In genomic region chr10:35700490-35700887, GRCh38 we compare ENCODE assay signal across 18 cellular contexts.
"Had no signal": no experiment of that assay in that cellular context is flagged by ENCODE, and none has a peak within 500 bp of the region (broad histone marks: within the 10 kb centered on the region; RNA-seq: fewer than 3 reads in every experiment).

No MANE protein-coding gene starts in this region.

- ATAC-seq: activated CD8-positive, alpha-beta T cell treated with anti-CD3 and anti-CD28 coated beads for 36 hours; activated naive CD4-positive, alpha-beta T cell treated with anti-CD3 and anti-CD28 coated beads, Interleukin-2, amount 50 U/mL, for 72 hours; gastrocnemius medialis; heart left ventricle; left ventricle myocardium superior; naive thymus-derived CD8-positive, alpha-beta T cell; stimulated activated naive CD8-positive, alpha-beta T cell treated with anti-CD3 and anti-CD28 coated beads, Interleukin-15, amount 100 ng/mL, for 72 hours had no signal

- H3K4me3 ChIP-seq: dorsolateral prefrontal cortex, gastrocnemius medialis, heart left ventricle had no signal

- H3K9me3 Mint-ChIP-seq: activated B cell treated with CpG ODN at 0.5 μM for 24 hours; activated CD8-positive, alpha-beta T cell treated with anti-CD3 and anti-CD28 coated beads for 36 hours; stimulated activated naive CD8-positive, alpha-beta T cell treated with anti-CD3 and anti-CD28 coated beads, Interleukin-15, amount 100 ng/mL, for 72 hours had no signal

- H3K27ac ChIP-seq: dorsolateral prefrontal cortex, gastrocnemius medialis, heart left ventricle, neutrophil, testis had no signal

- H3K36me3 ChIP-seq: gastrocnemius medialis, heart left ventricle, neutrophil had no signal

- H3K4me1 ChIP-seq: gastrocnemius medialis, testis had no signal

- H3K4me1 Mint-ChIP-seq: activated B cell treated with CpG ODN at 0.5 μM for 24 hours; memory B cell; naive thymus-derived CD8-positive, alpha-beta T cell; stimulated activated naive CD8-positive, alpha-beta T cell treated with anti-CD3 and anti-CD28 coated beads, Interleukin-15, amount 100 ng/mL, for 72 hours had no signal

- H3K27me3 ChIP-seq: gastrocnemius medialis, heart left ventricle, neutrophil, testis had no signal

- H3K36me3 Mint-ChIP-seq: activated naive CD4-positive, alpha-beta T cell treated with anti-CD3 and anti-CD28 coated beads, Interleukin-2, amount 50 U/mL, for 72 hours; memory B cell; naive thymus-derived CD8-positive, alpha-beta T cell had no signal

- H3K27me3 Mint-ChIP-seq: activated B cell treated with CpG ODN at 0.5 μM for 24 hours; stimulated activated naive CD8-positive, alpha-beta T cell treated with anti-CD3 and anti-CD28 coated beads, Interleukin-15, amount 100 ng/mL, for 72 hours had no signal

- H3K4me3 Mint-ChIP-seq: activated B cell treated with CpG ODN at 0.5 μM for 24 hours; activated CD8-positive, alpha-beta T cell treated with anti-CD3 and anti-CD28 coated beads for 36 hours; memory B cell; naive thymus-derived CD8-positive, alpha-beta T cell; stimulated activated naive CD8-positive, alpha-beta T cell treated with anti-CD3 and anti-CD28 coated beads, Interleukin-15, amount 100 ng/mL, for 72 hours had no signal

- DNase-seq: activated B cell treated with CpG ODN at 0.5 μM for 24 hours; activated CD4-positive, alpha-beta T cell treated with anti-CD3 and anti-CD28 coated beads for 48 hours; activated CD8-positive, alpha-beta memory T cell treated with anti-CD3 and anti-CD28 coated beads, Interleukin-2, amount 50 U/mL, for 4 hours; activated CD8-positive, alpha-beta T cell treated with anti-CD3 and anti-CD28 coated beads for 36 hours; activated effector memory CD4-positive, alpha-beta T cell treated with anti-CD3 and anti-CD28 coated beads, Interleukin-2, amount 50 U/mL, for 16 hours; activated T-cell treated with anti-CD3 and anti-CD28 coated beads, Interleukin-2, amount 50 U/mL, for 48 hours; dorsolateral prefrontal cortex; erythroblast; gastrocnemius medialis; heart left ventricle; left ventricle myocardium superior; naive thymus-derived CD8-positive, alpha-beta T cell; stimulated activated CD4-positive, alpha-beta T cell treated with anti-CD3 and anti-CD28 coated beads, Interleukin-1b, Interleukin-23, amount 100 ng/mL, for 48 hours; stimulated activated naive CD8-positive, alpha-beta T cell treated with anti-CD3 and anti-CD28 coated beads, Interleukin-15, amount 100 ng/mL, for 72 hours; testis had no signal

- H3K9me3 ChIP-seq: gastrocnemius medialis, heart left ventricle, neutrophil, testis had no signal

- H3K27ac Mint-ChIP-seq: activated B cell treated with CpG ODN at 0.5 μM for 24 hours; activated CD8-positive, alpha-beta T cell treated with anti-CD3 and anti-CD28 coated beads for 36 hours; activated naive CD4-positive, alpha-beta T cell treated with anti-CD3 and anti-CD28 coated beads, Interleukin-2, amount 50 U/mL, for 72 hours; memory B cell; naive thymus-derived CD8-positive, alpha-beta T cell; stimulated activated naive CD8-positive, alpha-beta T cell treated with anti-CD3 and anti-CD28 coated beads, Interleukin-15, amount 100 ng/mL, for 72 hours had no signal
